Comparison of ENCODE assay signal across 1 cellular context in the genomic region with DNA sequence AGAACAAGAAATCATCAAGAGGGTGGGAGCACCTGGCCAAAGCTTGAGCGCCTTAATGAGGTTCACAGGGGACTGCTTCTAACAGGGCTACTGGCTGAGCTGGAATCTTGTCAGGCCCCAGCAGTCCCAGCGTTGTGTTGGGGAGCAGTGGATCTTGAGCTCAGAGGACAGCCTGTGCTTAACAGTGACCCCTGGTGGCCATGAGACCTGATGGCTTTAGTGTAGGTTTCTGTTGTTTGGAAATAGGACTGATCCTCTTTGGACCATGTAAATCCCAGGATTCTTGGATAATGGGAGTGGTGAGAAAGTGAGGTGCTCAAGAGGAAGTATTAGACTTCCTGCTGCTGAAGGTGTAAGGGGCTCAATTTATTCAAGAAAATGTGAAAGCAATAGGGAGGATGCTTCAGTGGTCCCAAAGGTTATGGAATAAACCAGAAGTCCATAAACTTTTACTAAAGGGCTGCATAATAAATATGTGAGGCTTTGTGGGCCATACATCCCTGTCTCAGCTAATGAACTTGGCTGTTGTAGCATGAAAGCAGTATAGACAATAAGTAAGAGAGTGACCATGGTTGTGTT.
TF ChIP-seq lines count a peak whose summit lies in the region.

No MANE protein-coding gene starts in this region.

TF ChIP-seq in WTC11, 78 proteins besides CTCF, POLR2A, EP300 and RAD21 (continued from another document):
- TF ChIP-seq, protein P1, sequence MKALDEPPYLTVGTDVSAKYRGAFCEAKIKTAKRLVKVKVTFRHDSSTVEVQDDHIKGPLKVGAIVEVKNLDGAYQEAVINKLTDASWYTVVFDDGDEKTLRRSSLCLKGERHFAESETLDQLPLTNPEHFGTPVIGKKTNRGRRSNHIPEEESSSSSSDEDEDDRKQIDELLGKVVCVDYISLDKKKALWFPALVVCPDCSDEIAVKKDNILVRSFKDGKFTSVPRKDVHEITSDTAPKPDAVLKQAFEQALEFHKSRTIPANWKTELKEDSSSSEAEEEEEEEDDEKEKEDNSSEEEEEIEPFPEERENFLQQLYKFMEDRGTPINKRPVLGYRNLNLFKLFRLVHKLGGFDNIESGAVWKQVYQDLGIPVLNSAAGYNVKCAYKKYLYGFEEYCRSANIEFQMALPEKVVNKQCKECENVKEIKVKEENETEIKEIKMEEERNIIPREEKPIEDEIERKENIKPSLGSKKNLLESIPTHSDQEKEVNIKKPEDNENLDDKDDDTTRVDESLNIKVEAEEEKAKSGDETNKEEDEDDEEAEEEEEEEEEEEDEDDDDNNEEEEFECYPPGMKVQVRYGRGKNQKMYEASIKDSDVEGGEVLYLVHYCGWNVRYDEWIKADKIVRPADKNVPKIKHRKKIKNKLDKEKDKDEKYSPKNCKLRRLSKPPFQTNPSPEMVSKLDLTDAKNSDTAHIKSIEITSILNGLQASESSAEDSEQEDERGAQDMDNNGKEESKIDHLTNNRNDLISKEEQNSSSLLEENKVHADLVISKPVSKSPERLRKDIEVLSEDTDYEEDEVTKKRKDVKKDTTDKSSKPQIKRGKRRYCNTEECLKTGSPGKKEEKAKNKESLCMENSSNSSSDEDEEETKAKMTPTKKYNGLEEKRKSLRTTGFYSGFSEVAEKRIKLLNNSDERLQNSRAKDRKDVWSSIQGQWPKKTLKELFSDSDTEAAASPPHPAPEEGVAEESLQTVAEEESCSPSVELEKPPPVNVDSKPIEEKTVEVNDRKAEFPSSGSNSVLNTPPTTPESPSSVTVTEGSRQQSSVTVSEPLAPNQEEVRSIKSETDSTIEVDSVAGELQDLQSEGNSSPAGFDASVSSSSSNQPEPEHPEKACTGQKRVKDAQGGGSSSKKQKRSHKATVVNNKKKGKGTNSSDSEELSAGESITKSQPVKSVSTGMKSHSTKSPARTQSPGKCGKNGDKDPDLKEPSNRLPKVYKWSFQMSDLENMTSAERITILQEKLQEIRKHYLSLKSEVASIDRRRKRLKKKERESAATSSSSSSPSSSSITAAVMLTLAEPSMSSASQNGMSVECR (CRISPR knock-in tag; IDR thresholded peaks at IDR 0.05; ENCODE audit: borderline replicate concordance), result no peak
- TF ChIP-seq, protein P2, sequence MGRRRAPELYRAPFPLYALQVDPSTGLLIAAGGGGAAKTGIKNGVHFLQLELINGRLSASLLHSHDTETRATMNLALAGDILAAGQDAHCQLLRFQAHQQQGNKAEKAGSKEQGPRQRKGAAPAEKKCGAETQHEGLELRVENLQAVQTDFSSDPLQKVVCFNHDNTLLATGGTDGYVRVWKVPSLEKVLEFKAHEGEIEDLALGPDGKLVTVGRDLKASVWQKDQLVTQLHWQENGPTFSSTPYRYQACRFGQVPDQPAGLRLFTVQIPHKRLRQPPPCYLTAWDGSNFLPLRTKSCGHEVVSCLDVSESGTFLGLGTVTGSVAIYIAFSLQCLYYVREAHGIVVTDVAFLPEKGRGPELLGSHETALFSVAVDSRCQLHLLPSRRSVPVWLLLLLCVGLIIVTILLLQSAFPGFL (CRISPR knock-in tag; IDR thresholded peaks at IDR 0.05; ENCODE audit: borderline replicate concordance), result no peak
- TF ChIP-seq JUN (CRISPR knock-in tag; IDR thresholded peaks at IDR 0.05) (no peak), E2F4 (CRISPR knock-in tag; IDR thresholded peaks at IDR 0.05; ENCODE audit: borderline replicate concordance, low read depth) (no peak), ZNF416 (CRISPR knock-in tag; IDR thresholded peaks at IDR 0.05) (no peak), MYBL2 (CRISPR knock-in tag; IDR thresholded peaks at IDR 0.05) (no peak)
- TF ChIP-seq, protein P3, sequence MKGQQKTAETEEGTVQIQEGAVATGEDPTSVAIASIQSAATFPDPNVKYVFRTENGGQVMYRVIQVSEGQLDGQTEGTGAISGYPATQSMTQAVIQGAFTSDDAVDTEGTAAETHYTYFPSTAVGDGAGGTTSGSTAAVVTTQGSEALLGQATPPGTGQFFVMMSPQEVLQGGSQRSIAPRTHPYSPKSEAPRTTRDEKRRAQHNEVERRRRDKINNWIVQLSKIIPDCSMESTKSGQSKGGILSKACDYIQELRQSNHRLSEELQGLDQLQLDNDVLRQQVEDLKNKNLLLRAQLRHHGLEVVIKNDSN (CRISPR knock-in tag; IDR thresholded peaks at IDR 0.05), result no peak
- TF ChIP-seq, protein P4, sequence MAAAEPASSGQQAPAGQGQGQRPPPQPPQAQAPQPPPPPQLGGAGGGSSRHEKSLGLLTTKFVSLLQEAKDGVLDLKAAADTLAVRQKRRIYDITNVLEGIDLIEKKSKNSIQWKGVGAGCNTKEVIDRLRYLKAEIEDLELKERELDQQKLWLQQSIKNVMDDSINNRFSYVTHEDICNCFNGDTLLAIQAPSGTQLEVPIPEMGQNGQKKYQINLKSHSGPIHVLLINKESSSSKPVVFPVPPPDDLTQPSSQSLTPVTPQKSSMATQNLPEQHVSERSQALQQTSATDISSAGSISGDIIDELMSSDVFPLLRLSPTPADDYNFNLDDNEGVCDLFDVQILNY (CRISPR knock-in tag; IDR thresholded peaks at IDR 0.05), result no peak
